Comparison of ENCODE assay signal across 30 cellular contexts in the genomic region with DNA sequence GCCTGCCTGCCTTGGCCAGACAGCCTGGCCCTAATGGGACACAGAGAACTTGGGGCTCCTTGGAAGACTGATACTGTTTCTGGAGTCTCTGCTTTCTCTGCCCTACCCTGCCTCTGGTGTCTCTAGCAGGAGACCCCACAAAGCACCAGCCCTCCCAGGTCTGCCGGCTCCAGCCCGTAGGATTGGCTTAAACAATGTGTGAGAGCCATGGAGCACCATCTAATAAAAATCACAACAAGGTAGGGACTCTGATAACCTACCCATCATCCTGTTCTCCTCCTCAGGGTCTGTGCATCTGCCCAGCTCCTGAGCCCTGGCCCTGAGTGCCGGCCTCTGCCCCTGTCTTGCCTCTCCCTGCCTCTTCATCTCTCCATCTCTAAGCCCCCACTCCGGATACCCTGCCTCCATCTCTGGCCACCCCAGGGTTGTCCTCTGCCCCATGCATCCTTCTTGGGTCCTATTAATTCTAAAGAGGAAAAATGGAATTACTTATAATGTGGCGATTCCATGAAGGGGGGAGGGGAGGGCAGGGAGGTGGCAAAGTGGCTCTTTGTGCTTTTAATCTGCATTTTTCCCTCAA. TPM values are rescaled to one million over a fixed set of nuclear protein-coding genes. Genes with fewer than 3 reads are reported as not detected.
DNase-seq lines count a peak whose midpoint lies in the region; ATAC-seq and TF ChIP-seq lines count a peak whose summit lies in the region.
"Had no signal": no experiment of that assay in that cellular context is flagged by ENCODE, and none has a peak within 500 bp of the region (broad histone marks: within the 10 kb centered on the region; RNA-seq: fewer than 3 reads in every experiment).

No MANE protein-coding gene starts in this region.

- peak overlapping the region; percentile 8 for H3K27ac Mint-ChIP-seq in activated naive CD4-positive, alpha-beta T cell treated with anti-CD3 and anti-CD28 coated beads, Interleukin-2, amount 10 ng/mL, durations not matched to agents 7 days and 5 days
- no peak overlapping the region for H3K27ac Mint-ChIP-seq in T-cell
- H3K27ac Mint-ChIP-seq in naive B cell = no peak overlapping the region
- H3K27ac Mint-ChIP-seq: activated CD8-positive, alpha-beta T cell treated with anti-CD3 and anti-CD28 coated beads for 36 hours had no signal

- H3K4me3 ChIP-seq in sigmoid colon = no peak overlapping the region
- H3K4me3 ChIP-seq: A549, adrenal gland, cardiac muscle cell, esophagus squamous epithelium had no signal

- WGBS in sigmoid colon, 2 donors = 83 to 88% methylated on average over 5 of the region's 5 CpGs

- no peak for TF ChIP-seq EP300 in sigmoid colon (IDR thresholded peaks at IDR 0.05)

- no peak overlapping the region for H3K27ac ChIP-seq in sigmoid colon
- H3K27ac ChIP-seq: A549, adrenal gland, cardiac muscle cell, esophagus squamous epithelium, parathyroid adenoma had no signal

- intact Hi-C loops in sigmoid colon (cut with DNase I) = no loop called here

- no peak for TF ChIP-seq POLR2A in sigmoid colon (IDR thresholded peaks at IDR 0.05)

- no peak for TF ChIP-seq CTCF in sigmoid colon (IDR thresholded peaks at IDR 0.05)

- POLR2A ChIA-PET in T-cell (lab: Charles Lee) = no interaction called here

- H3K9me3 Mint-ChIP-seq in activated naive CD4-positive, alpha-beta T cell treated with anti-CD3 and anti-CD28 coated beads, Interleukin-2, amount 10 ng/mL, durations not matched to agents 7 days and 5 days = no peaks in the 10 kb centered on the region
- H3K9me3 Mint-ChIP-seq in T-cell (no peaks in the 10 kb centered on the region), naive B cell (no peaks in the 10 kb centered on the region)
- H3K9me3 Mint-ChIP-seq: activated CD8-positive, alpha-beta T cell treated with anti-CD3 and anti-CD28 coated beads for 36 hours; activated T-cell treated with anti-CD3 and anti-CD28 coated beads, Interleukin-2, amount 50 U/mL, for 4 hours had no signal

- CTCF ChIA-PET in activated naive CD4-positive, alpha-beta T cell treated with anti-CD3 and anti-CD28 coated beads, Interleukin-2, amount 10 ng/mL, durations not matched to agents 7 days and 5 days (lab: Charles Lee) = no interaction called here
- CTCF ChIA-PET in T-cell (lab: Charles Lee) = interaction anchor here in 1 of 2 donors (1.0 kb wide), 1 partner anchor 31 kb away, joined by 6 read pairs; a partner anchor contains a TSS

- H3K4me3 Mint-ChIP-seq in activated naive CD4-positive, alpha-beta T cell treated with anti-CD3 and anti-CD28 coated beads, Interleukin-2, amount 10 ng/mL, durations not matched to agents 7 days and 5 days = peak overlapping the region; percentile 29
- H3K4me3 Mint-ChIP-seq in T-cell = peak overlapping the region; percentile 21 to 75 (median 48)
- H3K4me3 Mint-ChIP-seq in naive B cell = peak overlapping the region in 6 of 8 donors; percentile 25 to 80 (median 66)
- H3K4me3 Mint-ChIP-seq: activated CD8-positive, alpha-beta T cell treated with anti-CD3 and anti-CD28 coated beads for 36 hours; activated T-cell treated with anti-CD3 and anti-CD28 coated beads, Interleukin-2, amount 50 U/mL, for 4 hours had no signal

- no peaks in the 10 kb centered on the region for H3K9me3 ChIP-seq in sigmoid colon
- H3K9me3 ChIP-seq: A549, adrenal gland, esophagus squamous epithelium had no signal

- H3K36me3 Mint-ChIP-seq in activated naive CD4-positive, alpha-beta T cell treated with anti-CD3 and anti-CD28 coated beads, Interleukin-2, amount 10 ng/mL, durations not matched to agents 7 days and 5 days = no peaks in the 10 kb centered on the region
- no peaks in the 10 kb centered on the region for H3K36me3 Mint-ChIP-seq in T-cell
- H3K36me3 Mint-ChIP-seq in naive B cell = no peaks in the 10 kb centered on the region

- H3K36me3 ChIP-seq in sigmoid colon = no peaks in the 10 kb centered on the region
- H3K36me3 ChIP-seq: adrenal gland, cardiac muscle cell, esophagus squamous epithelium had no signal

- H3K27me3 ChIP-seq in sigmoid colon = peaks cover 26 to 62% (median 37%) of the 10 kb centered on the region in 3 donors

- peaks cover 81% of the 10 kb centered on the region for H3K27me3 Mint-ChIP-seq in activated naive CD4-positive, alpha-beta T cell treated with anti-CD3 and anti-CD28 coated beads, Interleukin-2, amount 10 ng/mL, durations not matched to agents 7 days and 5 days
- H3K27me3 Mint-ChIP-seq in T-cell (peaks cover 31 to 53% of the 10 kb centered on the region in 2 donors), naive B cell (peaks cover 41 to 79% (median 67%) of the 10 kb centered on the region in 3 donors)

- peaks cover 14% of the 10 kb centered on the region for H3K4me1 Mint-ChIP-seq in activated naive CD4-positive, alpha-beta T cell treated with anti-CD3 and anti-CD28 coated beads, Interleukin-2, amount 10 ng/mL, durations not matched to agents 7 days and 5 days
- H3K4me1 Mint-ChIP-seq in T-cell = peaks cover 0 to 16% (median 12%) of the 10 kb centered on the region in 3 donors
- peaks cover 5 to 13% (median 10%) of the 10 kb centered on the region in 3 donors for H3K4me1 Mint-ChIP-seq in naive B cell

- H3K4me1 ChIP-seq in sigmoid colon = peaks cover 0 to 12% (median 10%) of the 10 kb centered on the region in 4 donors
- H3K4me1 ChIP-seq: parathyroid adenoma had no signal

- ATAC-seq in T-cell (replicated peaks in 1 of 4) = no peak
- ATAC-seq in naive B cell (ENCODE audit: low read depth in 2 of 2) = no peak
- ATAC-seq: activated CD8-positive, alpha-beta T cell treated with anti-CD3 and anti-CD28 coated beads for 36 hours; activated T-cell treated with anti-CD3 and anti-CD28 coated beads, Interleukin-2, amount 50 U/mL, for 4 hours; left cardiac atrium had no signal

- no peak for DNase-seq in activated naive CD4-positive, alpha-beta T cell treated with anti-CD3 and anti-CD28 coated beads, Interleukin-2, amount 10 ng/mL, durations not matched to agents 7 days and 5 days
- no peak for DNase-seq in activated naive CD4-positive, alpha-beta T cell treated with Interleukin-2 at 50 U/mL for 16 hours
- DNase-seq in T-cell = no peak
- no peak for DNase-seq in naive B cell
- DNase-seq in sigmoid colon = peak; percentile 27
- no peak for DNase-seq in KG1 (lab: John Stamatoyannopoulos, UW)
- DNase-seq in stimulated activated naive CD4-positive, alpha-beta T cell (lab: John Stamatoyannopoulos, UW) = no peak
- DNase-seq in SHP77 (lab: John Stamatoyannopoulos, UW) = no peak
- DNase-seq: activated CD8-positive, alpha-beta T cell treated with anti-CD3 and anti-CD28 coated beads for 36 hours; activated T-cell treated with anti-CD3 and anti-CD28 coated beads, Interleukin-2, amount 50 U/mL, for 4 hours; C1 segment of cervical spinal cord; DMS153; effector CD4-positive, alpha-beta T cell; esophagus squamous epithelium; GF-D8; HCEC 1CT; left cardiac atrium; NCI-H1092 treated with DMSO at 0.1 percent for 48 hours; NCI-H2081; stimulated activated CD4-positive, alpha-beta T cell treated with anti-CD3 and anti-CD28 coated beads, Interleukin-2, amount 100 ng/mL, for 48 hours had no signal

RNA-seq across cellular contexts. Expression of a gene that starts 1.2 kb away (rescaled TPM):
- under 1 TPM in 2 of 5 donors, not detected in 3; 0.15 to 0.19 TPM for total RNA-seq in T-cell
- not detected for polyA plus RNA-seq in naive B cell (ENCODE audit: low read depth in 6 of 6)
- 1 to 10 TPM in 2 of 4 donors, under 1 TPM in 2; 0.16 to 6.1 (median 1.0) TPM for total RNA-seq in sigmoid colon
- under 1 TPM in 1 of 3 donors, not detected in 2; 0.61 TPM for polyA plus RNA-seq in sigmoid colon
- total RNA-seq: glomerular endothelial cell, LHCN-M2, mononuclear cell had no signal

RNA-seq across cellular contexts. Expression of a gene that starts 31.4 kb away (rescaled TPM):
- total RNA-seq in T-cell (not detected), sigmoid colon (not detected)
- polyA plus RNA-seq in naive B cell (ENCODE audit: low read depth in 6 of 6) (not detected), sigmoid colon (not detected)
- total RNA-seq: activated CD8-positive, alpha-beta T cell treated with anti-CD3 and anti-CD28 coated beads for 36 hours; activated T-cell treated with anti-CD3 and anti-CD28 coated beads, Interleukin-2, amount 50 U/mL, for 4 hours; cardiac muscle cell; esophagus squamous epithelium; glomerular endothelial cell; mononuclear cell; NCI-H460; urinary bladder had no signal
- polyA plus RNA-seq: A549, cardiac muscle cell, urinary bladder had no signal

RNA-seq across cellular contexts. Expression of a gene that starts 32.9 kb away (rescaled TPM):
- not detected for total RNA-seq in T-cell
- not detected for polyA plus RNA-seq in naive B cell (ENCODE audit: low read depth in 6 of 6)
- not detected for total RNA-seq in sigmoid colon
- 10 to 100 TPM in 1 of 3 donors, 1 to 10 TPM in 2; 5.3 to 10.2 (median 7.2) TPM for polyA plus RNA-seq in sigmoid colon
- total RNA-seq: activated CD8-positive, alpha-beta T cell treated with anti-CD3 and anti-CD28 coated beads for 36 hours; activated T-cell treated with anti-CD3 and anti-CD28 coated beads, Interleukin-2, amount 50 U/mL, for 4 hours; adrenal gland; cardiac muscle cell; esophagus squamous epithelium; glomerular endothelial cell; left cardiac atrium; LHCN-M2; mononuclear cell; NCI-H460; skeletal muscle tissue; urinary bladder had no signal
- polyA plus RNA-seq: adrenal gland, cardiac muscle cell, urinary bladder had no signal

RNA-seq across cellular contexts. Expression of a gene that starts 37.1 kb away (rescaled TPM):
- total RNA-seq in T-cell (not detected), sigmoid colon (not detected)
- polyA plus RNA-seq in naive B cell (ENCODE audit: low read depth in 6 of 6) (not detected), sigmoid colon (not detected)
- total RNA-seq: activated CD8-positive, alpha-beta T cell treated with anti-CD3 and anti-CD28 coated beads for 36 hours; activated T-cell treated with anti-CD3 and anti-CD28 coated beads, Interleukin-2, amount 50 U/mL, for 4 hours; esophagus squamous epithelium; glomerular endothelial cell; mononuclear cell had no signal
- polyA plus RNA-seq: A549, urinary bladder had no signal

RNA-seq across cellular contexts. Expression of a gene that starts 50.7 kb away (rescaled TPM):
- total RNA-seq in T-cell (not detected), sigmoid colon (not detected)
- polyA plus RNA-seq in naive B cell (ENCODE audit: low read depth in 6 of 6) (not detected), sigmoid colon (not detected)
- total RNA-seq: activated CD8-positive, alpha-beta T cell treated with anti-CD3 and anti-CD28 coated beads for 36 hours; activated T-cell treated with anti-CD3 and anti-CD28 coated beads, Interleukin-2, amount 50 U/mL, for 4 hours; adrenal gland; cardiac muscle cell; esophagus squamous epithelium; glomerular endothelial cell; left cardiac atrium; mononuclear cell; NCI-H460 had no signal
- polyA plus RNA-seq: A549, urinary bladder had no signal
